Comparison of ENCODE assay signal across 31 cellular contexts in genomic region chr10:80055760-80056159, GRCh38.
"Had no signal": no experiment of that assay in that cellular context is flagged by ENCODE, and none has a peak within 500 bp of the region (broad histone marks: within the 10 kb centered on the region; RNA-seq: fewer than 3 reads in every experiment).

No MANE protein-coding gene starts in this region.

- H3K4me3 Mint-ChIP-seq: activated CD4-positive, alpha-beta memory T cell treated with anti-CD3 and anti-CD28 coated beads for 36 hours; activated CD4-positive, alpha-beta T cell treated with anti-CD3 and anti-CD28 coated beads for 36 hours; activated CD4-positive, alpha-beta T cell treated with anti-CD3 and anti-CD28 coated beads, Interleukin-2, amount 10 ng/mL, durations not matched to agents 24 days and 14 days; activated CD8-positive, alpha-beta memory T cell treated with anti-CD3 and anti-CD28 coated beads, Interleukin-2, amount 10 ng/mL, durations not matched to agents 7 days and 5 days; activated CD8-positive, alpha-beta T cell treated with anti-CD3 and anti-CD28 coated beads, Interleukin-2, amount 10 ng/mL, durations not matched to agents 7 days and 5 days; activated naive CD4-positive, alpha-beta T cell treated with anti-CD3 and anti-CD28 coated beads, Interleukin-2, amount 10 ng/mL, durations not matched to agents 7 days and 5 days; activated naive CD8-positive, alpha-beta T cell treated with anti-CD3 and anti-CD28 coated beads, Interleukin-2, amount 10 ng/mL, durations not matched to agents 7 days and 5 days; activated T-helper 1 cell treated with anti-CD3 and anti-CD28 coated beads, Interleukin-12 subunit alpha, Interleukin-12 subunit beta, Interleukin-2, Interleukin-4 antibody, amounts not matched to agents 30 ng/mL and 10 ng/mL and 1 ng/mL, durations not matched to agents 14 hours and 24 hours and 36 hours; brain; central memory CD8-positive, alpha-beta T cell had no signal

- H3K27me3 ChIP-seq: ascending aorta, breast epithelium, cardiac muscle cell, colonic mucosa, esophagus muscularis mucosa, foreskin keratinocyte, gastrocnemius medialis had no signal

- H3K27me3 Mint-ChIP-seq: activated CD4-positive, alpha-beta memory T cell treated with anti-CD3 and anti-CD28 coated beads for 36 hours; activated CD4-positive, alpha-beta T cell treated with anti-CD3 and anti-CD28 coated beads for 36 hours; activated CD8-positive, alpha-beta memory T cell treated with anti-CD3 and anti-CD28 coated beads, Interleukin-2, amount 10 ng/mL, durations not matched to agents 7 days and 5 days; activated naive CD4-positive, alpha-beta T cell treated with anti-CD3 and anti-CD28 coated beads, Interleukin-2, amount 10 ng/mL, durations not matched to agents 7 days and 5 days; activated naive CD8-positive, alpha-beta T cell treated with anti-CD3 and anti-CD28 coated beads, Interleukin-2, amount 10 ng/mL, durations not matched to agents 7 days and 5 days; central memory CD8-positive, alpha-beta T cell had no signal

- H3K4me1 ChIP-seq: ascending aorta, breast epithelium, colonic mucosa, esophagus muscularis mucosa, foreskin keratinocyte, gastrocnemius medialis had no signal

- H3K27ac Mint-ChIP-seq: activated CD4-positive, alpha-beta memory T cell treated with anti-CD3 and anti-CD28 coated beads for 36 hours; activated CD4-positive, alpha-beta T cell treated with anti-CD3 and anti-CD28 coated beads for 36 hours; activated CD4-positive, alpha-beta T cell treated with anti-CD3 and anti-CD28 coated beads, Interleukin-2, amount 10 ng/mL, durations not matched to agents 24 days and 14 days; activated CD8-positive, alpha-beta memory T cell treated with anti-CD3 and anti-CD28 coated beads, Interleukin-2, amount 10 ng/mL, durations not matched to agents 7 days and 5 days; activated CD8-positive, alpha-beta T cell treated with anti-CD3 and anti-CD28 coated beads, Interleukin-2, amount 10 ng/mL, durations not matched to agents 7 days and 5 days; activated naive CD4-positive, alpha-beta T cell treated with anti-CD3 and anti-CD28 coated beads, Interleukin-2, amount 10 ng/mL, durations not matched to agents 7 days and 5 days; activated naive CD4-positive, alpha-beta T cell treated with anti-CD3 and anti-CD28 coated beads, Interleukin-2, amount 50 U/mL, for 72 hours; activated naive CD8-positive, alpha-beta T cell treated with anti-CD3 and anti-CD28 coated beads, Interleukin-2, amount 10 ng/mL, durations not matched to agents 7 days and 5 days; activated T-helper 1 cell treated with anti-CD3 and anti-CD28 coated beads, Interleukin-12 subunit alpha, Interleukin-12 subunit beta, Interleukin-2, Interleukin-4 antibody, amounts not matched to agents 30 ng/mL and 10 ng/mL and 1 ng/mL, durations not matched to agents 14 hours and 24 hours and 36 hours; activated T-helper 2 cell treated with anti-CD3 and anti-CD28 coated beads, Interferon-gamma antibody, Interleukin-2, Interleukin-4, amounts not matched to agents 10 μg/mL and 5 μg/mL and 100 μg/mL, durations not matched to agents 14 hours and 24 hours and 36 hours; brain had no signal

- H3K36me3 ChIP-seq: ascending aorta, breast epithelium, cardiac muscle cell, colonic mucosa, esophagus muscularis mucosa, gastrocnemius medialis had no signal

- H3K36me3 Mint-ChIP-seq: activated CD4-positive, alpha-beta memory T cell treated with anti-CD3 and anti-CD28 coated beads for 36 hours; activated CD8-positive, alpha-beta memory T cell treated with anti-CD3 and anti-CD28 coated beads, Interleukin-2, amount 10 ng/mL, durations not matched to agents 7 days and 5 days; activated naive CD4-positive, alpha-beta T cell treated with anti-CD3 and anti-CD28 coated beads, Interleukin-2, amount 10 ng/mL, durations not matched to agents 7 days and 5 days; activated naive CD4-positive, alpha-beta T cell treated with anti-CD3 and anti-CD28 coated beads, Interleukin-2, amount 50 U/mL, for 72 hours; activated naive CD8-positive, alpha-beta T cell treated with anti-CD3 and anti-CD28 coated beads, Interleukin-2, amount 10 ng/mL, durations not matched to agents 7 days and 5 days; brain had no signal

- ATAC-seq: activated CD4-positive, alpha-beta T cell treated with anti-CD3 and anti-CD28 coated beads for 36 hours; activated CD8-positive, alpha-beta memory T cell treated with anti-CD3 and anti-CD28 coated beads, Interleukin-2, amount 10 ng/mL, durations not matched to agents 7 days and 5 days; activated CD8-positive, alpha-beta T cell treated with anti-CD3 and anti-CD28 coated beads, Interleukin-2, amount 10 ng/mL, durations not matched to agents 7 days and 5 days; activated naive CD4-positive, alpha-beta T cell treated with anti-CD3 and anti-CD28 coated beads, Interleukin-2, amount 50 U/mL, for 72 hours; foreskin keratinocyte; gastrocnemius medialis had no signal

- H3K9me3 ChIP-seq: ascending aorta, breast epithelium, colonic mucosa, esophagus muscularis mucosa, gastrocnemius medialis had no signal

- H3K27ac ChIP-seq: ascending aorta, breast epithelium, cardiac muscle cell, colonic mucosa, esophagus muscularis mucosa, foreskin keratinocyte, gastrocnemius medialis had no signal

- H3K9me3 Mint-ChIP-seq: activated CD4-positive, alpha-beta memory T cell treated with anti-CD3 and anti-CD28 coated beads for 36 hours; activated CD4-positive, alpha-beta T cell treated with anti-CD3 and anti-CD28 coated beads, Interleukin-2, amount 10 ng/mL, durations not matched to agents 24 days and 14 days; activated naive CD4-positive, alpha-beta T cell treated with anti-CD3 and anti-CD28 coated beads, Interleukin-2, amount 10 ng/mL, durations not matched to agents 7 days and 5 days; activated naive CD4-positive, alpha-beta T cell treated with anti-CD3 and anti-CD28 coated beads, Interleukin-2, amount 50 U/mL, for 72 hours; activated naive CD8-positive, alpha-beta T cell treated with anti-CD3 and anti-CD28 coated beads, Interleukin-2, amount 10 ng/mL, durations not matched to agents 7 days and 5 days; activated T-helper 1 cell treated with anti-CD3 and anti-CD28 coated beads, Interleukin-12 subunit alpha, Interleukin-12 subunit beta, Interleukin-2, Interleukin-4 antibody, amounts not matched to agents 30 ng/mL and 10 ng/mL and 1 ng/mL, durations not matched to agents 14 hours and 24 hours and 36 hours; activated T-helper 2 cell treated with anti-CD3 and anti-CD28 coated beads, Interferon-gamma antibody, Interleukin-2, Interleukin-4, amounts not matched to agents 10 μg/mL and 5 μg/mL and 100 μg/mL, durations not matched to agents 14 hours and 24 hours and 36 hours; brain; central memory CD8-positive, alpha-beta T cell had no signal

- H3K4me1 Mint-ChIP-seq: activated CD4-positive, alpha-beta T cell treated with anti-CD3 and anti-CD28 coated beads for 36 hours; activated CD8-positive, alpha-beta memory T cell treated with anti-CD3 and anti-CD28 coated beads, Interleukin-2, amount 10 ng/mL, durations not matched to agents 7 days and 5 days; brain had no signal

- H3K4me3 ChIP-seq: ascending aorta, breast epithelium, cardiac muscle cell, colonic mucosa, esophagus muscularis mucosa, gastrocnemius medialis had no signal

- DNase-seq: activated CD4-positive, alpha-beta memory T cell treated with anti-CD3 and anti-CD28 coated beads for 36 hours; activated CD4-positive, alpha-beta T cell treated with anti-CD3 and anti-CD28 coated beads for 36 hours; activated CD4-positive, alpha-beta T cell treated with anti-CD3 and anti-CD28 coated beads, Interleukin-2, amount 10 ng/mL, durations not matched to agents 24 days and 14 days; activated CD4-positive, CD25-positive, alpha-beta regulatory T cell; activated CD4-positive, CD25-positive, alpha-beta regulatory T cell treated with anti-CD3 and anti-CD28 coated beads, Interleukin-2, amount 50 U/mL, for 72 hours; activated CD8-positive, alpha-beta memory T cell treated with anti-CD3 and anti-CD28 coated beads, Interleukin-2, amount 10 ng/mL, durations not matched to agents 7 days and 5 days; activated CD8-positive, alpha-beta memory T cell treated with anti-CD3 and anti-CD28 coated beads, Interleukin-2, amount 50 U/mL, for 4 hours; activated CD8-positive, alpha-beta T cell treated with anti-CD3 and anti-CD28 coated beads, Interleukin-2, amount 10 ng/mL, durations not matched to agents 7 days and 5 days; activated effector memory CD4-positive, alpha-beta T cell treated with anti-CD3 and anti-CD28 coated beads, Interleukin-2, amount 50 U/mL, for 16 hours; activated naive CD4-positive, alpha-beta T cell; activated naive CD4-positive, alpha-beta T cell treated with anti-CD3 and anti-CD28 coated beads, Interleukin-2, amount 10 ng/mL, durations not matched to agents 7 days and 5 days; activated naive CD8-positive, alpha-beta T cell treated with anti-CD3 and anti-CD28 coated beads, Interleukin-2, amount 10 ng/mL, durations not matched to agents 7 days and 5 days; activated T-cell treated with anti-CD3 and anti-CD28 coated beads, Interleukin-2, amount 50 U/mL, for 1 hour; activated T-cell treated with anti-CD3 and anti-CD28 coated beads, Interleukin-2, amount 50 U/mL, for 48 hours; colonic mucosa; effector memory CD4-positive, alpha-beta T cell; erythroblast; foreskin keratinocyte; gastrocnemius medialis; glutamatergic neuron; T-helper 1 cell; T-helper 2 cell had no signal
